ENCODE assay signal across 8 cellular contexts in the genomic region with DNA sequence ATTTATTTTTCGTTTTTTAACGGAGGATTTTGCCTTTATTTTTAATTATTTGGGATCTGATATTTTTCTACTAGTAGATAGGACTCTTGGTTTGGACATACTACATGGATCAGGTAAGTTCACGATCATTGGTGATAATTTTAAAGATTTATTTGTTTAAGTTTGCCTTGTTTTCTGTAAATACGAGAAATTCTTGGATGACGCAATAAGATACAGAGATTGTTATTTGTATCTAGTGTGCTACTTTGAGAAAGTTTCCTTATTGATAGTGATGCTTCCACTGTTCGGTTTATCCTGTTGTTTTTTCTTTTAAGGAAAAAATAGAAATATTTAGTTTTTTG. TPM values are rescaled to one million over a fixed set of nuclear protein-coding genes. Genes with fewer than 3 reads are reported as not detected.
DNase-seq lines count a peak whose midpoint lies in the region; ATAC-seq and TF ChIP-seq lines count a peak whose summit lies in the region.

No MANE protein-coding gene starts in this region.

- intact Hi-C loops in cardiac septum (cut with DNase I): loop anchor here (1.0 kb wide), 1 partner anchor 14 kb away; no protein-coding TSS in a partner anchor
- intact Hi-C loops in vagina (cut with DNase I): loop anchor here (5.0 kb wide), 2 partner anchors 78 to 93 kb away; no protein-coding TSS in a partner anchor
- intact Hi-C loops in posterior vena cava (cut with DNase I): loop anchor here (5.0 kb wide), 1 partner anchor 93 kb away; no protein-coding TSS in a partner anchor

- TF ChIP-seq CTCF in right atrium auricular region (IDR thresholded peaks at IDR 0.05) (no peak), brain (conservative IDR thresholded peaks at IDR 0.05) (no peak), vagina (IDR thresholded peaks at IDR 0.05) (no peak)

- DNase-seq in right atrium auricular region (ENCODE audit: low spot score) (no peak), cardiac septum (ENCODE audit: low spot score) (no peak), medulla oblongata (ENCODE audit: extremely low spot score) (peak; percentile 49), vagina (ENCODE audit: extremely low spot score in 2 of 2) (no peak), posterior vena cava (ENCODE audit: low spot score) (no peak), NCI-H2227 treated with DMSO at 0.1 percent for 48 hours (lab: John Stamatoyannopoulos, UW) (no peak)

- no peaks in the 10 kb centered on the region for H3K27me3 ChIP-seq in right atrium auricular region
- H3K27me3 ChIP-seq in vagina: no peaks in the 10 kb centered on the region

- H3K4me1 Mint-ChIP-seq in brain: peaks cover 70% of the 10 kb centered on the region

- H3K36me3 ChIP-seq in right atrium auricular region: peaks cover 12% of the 10 kb centered on the region
- peaks cover 0 to 11% of the 10 kb centered on the region in 2 donors for H3K36me3 ChIP-seq in vagina

- no peak for ATAC-seq in GM21423 (IDR thresholded peaks at IDR 0.05; ENCODE audit: unreplicated experiment)

- H3K4me1 ChIP-seq in right atrium auricular region (peaks cover 0 to 61% of the 10 kb centered on the region in 2 donors), vagina (peaks cover 57% of the 10 kb centered on the region)

- peak overlapping the region; percentile 60 to 62 for H3K4me3 ChIP-seq in right atrium auricular region
- H3K4me3 ChIP-seq in vagina: peak overlapping the region; percentile 50 to 55

- peaks cover 68% of the 10 kb centered on the region for H3K36me3 Mint-ChIP-seq in brain

- no peak for TF ChIP-seq POLR2A in vagina (IDR thresholded peaks at IDR 0.05)

- H3K4me3 Mint-ChIP-seq in brain: peak overlapping the region; percentile 91 to 100 (median 95)

- H3K27me3 Mint-ChIP-seq in brain: peaks cover 28% of the 10 kb centered on the region

- H3K27ac Mint-ChIP-seq in brain: peak overlapping the region; percentile 99 to 100 (median 99)

- H3K9me3 ChIP-seq in right atrium auricular region (no peaks in the 10 kb centered on the region), vagina (no peaks in the 10 kb centered on the region)

- H3K27ac ChIP-seq in right atrium auricular region (peak overlapping the region; percentile 92 to 97), vagina (peak overlapping the region; percentile 97)

- peaks cover 0 to 6% (median 3%) of the 10 kb centered on the region in 5 experiments for H3K9me3 Mint-ChIP-seq in brain

RNA-seq across cellular contexts. Expression of a gene that starts 0.6 kb away (rescaled TPM):
- 10 to 100 TPM; 31.1 to 37.9 TPM for total RNA-seq in right atrium auricular region
- total RNA-seq in cardiac septum: 59.5 TPM
- 28.2 TPM for polyA plus RNA-seq in brain (ENCODE audit: insufficient read depth, low read depth, low replicate concordance)
- 100 TPM for total RNA-seq in vagina
- 100 to 1,000 TPM in 1 of 2 donors, 10 to 100 TPM in 1; 94.5 to 104 TPM for total RNA-seq in posterior vena cava
